In genomic region chr22:23904855-23905254, GRCh38 we compare ENCODE assay signal across 1 cellular context.
TF ChIP-seq lines count a peak whose summit lies in the region.

No MANE protein-coding gene starts in this region.

TF ChIP-seq in H1, 55 proteins besides CTCF, POLR2A, EP300 and RAD21:
- TF ChIP-seq PHF8 (conservative IDR thresholded peaks at IDR 0.05; ENCODE audit: low read depth, low read length): no peak
